ENCODE assay signal across 25 cellular contexts in the genomic region with DNA sequence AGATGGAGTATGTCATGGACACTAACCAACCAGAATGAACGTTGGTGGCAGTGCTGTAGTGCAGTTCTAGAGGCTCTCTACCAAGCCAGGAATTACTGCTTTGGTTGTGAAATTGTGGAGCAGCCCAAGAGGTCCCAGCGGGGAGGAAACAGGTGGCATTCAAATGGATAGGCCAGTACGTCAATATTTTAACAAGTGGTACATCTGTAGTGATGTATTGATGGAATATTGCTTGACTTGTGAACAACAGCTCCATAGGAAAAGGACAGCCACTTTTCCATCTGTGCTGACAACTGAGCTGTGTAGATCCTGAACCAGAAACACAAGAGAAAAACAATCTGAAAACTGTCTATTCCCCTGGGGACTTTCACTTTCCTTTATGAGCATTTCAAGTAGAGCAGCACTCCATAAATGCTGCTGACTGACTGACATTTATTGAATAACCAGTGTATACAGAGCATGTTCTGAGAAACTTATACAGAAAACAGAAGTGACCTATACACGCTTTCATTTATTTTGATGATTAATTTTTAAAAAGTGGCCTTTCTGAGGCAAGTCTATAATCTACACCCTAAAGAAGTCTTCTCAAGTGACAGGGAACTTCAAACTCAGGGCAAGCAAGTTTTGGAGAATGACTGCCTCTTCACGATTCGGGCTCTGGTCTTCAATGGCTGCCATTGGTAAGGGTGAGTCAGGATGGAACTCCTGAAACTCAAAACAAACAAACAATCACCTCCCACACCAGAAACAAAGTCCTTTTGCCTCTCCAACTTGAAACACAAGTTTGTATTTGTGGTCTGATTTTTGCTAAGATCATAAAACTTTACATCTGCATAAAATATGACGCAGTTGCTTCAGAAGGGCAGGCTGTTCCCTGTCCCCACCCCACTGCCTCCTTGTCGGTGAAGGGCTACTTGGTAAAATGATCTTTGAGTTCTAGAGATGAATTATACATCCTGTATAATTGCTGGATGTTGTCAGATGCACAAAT.
DNase-seq lines count a peak whose midpoint lies in the region; FAIRE-seq and TF ChIP-seq lines count a peak whose summit lies in the region.
"Had no signal": no experiment of that assay in that cellular context is flagged by ENCODE, and none has a peak within 500 bp of the region (broad histone marks: within the 10 kb centered on the region; RNA-seq: fewer than 3 reads in every experiment).

No MANE protein-coding gene starts in this region.

- intact Hi-C loops in activated T-helper 1 cell treated with anti-CD3 and anti-CD28 coated beads, Interleukin-12 subunit alpha, Interleukin-12 subunit beta, Interleukin-2, Interleukin-4 antibody, amounts not matched to agents 30 ng/mL and 10 ng/mL and 1 ng/mL, durations not matched to agents 14 hours and 24 hours and 36 hours (cut with micrococcal nuclease): no loop called here

- peak overlapping the region in 5 of 11 experiments; percentile 15 to 70 (median 48); a peak in 8 of 22 replicates for H3K27ac ChIP-seq in BLaER1 treated with 17β-estradiol and CSF1 and Interleukin-3, amounts not matched to agents 10 nM and 100 nM
- no peak overlapping the region for H3K27ac ChIP-seq in caudate nucleus (ENCODE audit: low read depth, low read length)
- H3K27ac ChIP-seq: brain microvascular endothelial cell, coronary artery, heart right ventricle, left ventricle myocardium inferior, prostate gland, thyroid gland, VCaP had no signal

- TF ChIP-seq POLR2A in GM12891 (IDR thresholded peaks at IDR 0.05; ENCODE audit: low read depth, low read length): no peak

- TF ChIP-seq CTCF in GM13976 (IDR thresholded peaks at IDR 0.05; ENCODE audit: borderline replicate concordance, control extremely low read depth, extremely low read depth, insufficient read depth, missing control alignments): no peak

- peak overlapping the region; percentile 27 for H3K27ac Mint-ChIP-seq in activated T-helper 1 cell treated with anti-CD3 and anti-CD28 coated beads, Interleukin-12 subunit alpha, Interleukin-12 subunit beta, Interleukin-2, Interleukin-4 antibody, amounts not matched to agents 30 ng/mL and 10 ng/mL and 1 ng/mL, durations not matched to agents 14 hours and 24 hours and 36 hours
- H3K27ac Mint-ChIP-seq: CD4-positive, alpha-beta T cell had no signal

- peak overlapping the region in 1 of 11 experiments; percentile 23; a peak in 1 of 22 replicates for H3K9ac ChIP-seq in BLaER1 treated with 17β-estradiol and CSF1 and Interleukin-3, amounts not matched to agents 10 nM and 100 nM

- H3K9me3 ChIP-seq in BLaER1 treated with 17β-estradiol and CSF1 and Interleukin-3, amounts not matched to agents 10 nM and 100 nM (replicated peaks in 1 of 11): no peaks in the 10 kb centered on the region
- H3K9me3 ChIP-seq: heart right ventricle, left ventricle myocardium inferior, prostate gland, thyroid gland had no signal

- H3K4me1 Mint-ChIP-seq in activated T-helper 1 cell treated with anti-CD3 and anti-CD28 coated beads, Interleukin-12 subunit alpha, Interleukin-12 subunit beta, Interleukin-2, Interleukin-4 antibody, amounts not matched to agents 30 ng/mL and 10 ng/mL and 1 ng/mL, durations not matched to agents 14 hours and 24 hours and 36 hours (ENCODE audit: low read depth): no peaks in the 10 kb centered on the region
- H3K4me1 Mint-ChIP-seq: neural crest cell had no signal

- H3K4me2 ChIP-seq in BLaER1 treated with 17β-estradiol and CSF1 and Interleukin-3, amounts not matched to agents 10 nM and 100 nM: peak overlapping the region; percentile 3 to 69 (median 52); a peak in 20 of 22 replicates

- no peaks in the 10 kb centered on the region for H4K20me1 ChIP-seq in BLaER1 treated with 17β-estradiol and CSF1 and Interleukin-3, amounts not matched to agents 10 nM and 100 nM

- H3K27me3 Mint-ChIP-seq in activated T-helper 1 cell treated with anti-CD3 and anti-CD28 coated beads, Interleukin-12 subunit alpha, Interleukin-12 subunit beta, Interleukin-2, Interleukin-4 antibody, amounts not matched to agents 30 ng/mL and 10 ng/mL and 1 ng/mL, durations not matched to agents 14 hours and 24 hours and 36 hours (ENCODE audit: insufficient read depth): no peaks in the 10 kb centered on the region
- H3K27me3 Mint-ChIP-seq: CD4-positive, alpha-beta T cell had no signal

- FAIRE-seq in GM12891 (lab: Jason Lieb, UNC): no peak
- FAIRE-seq: K562 had no signal

- H3K4me1 ChIP-seq in BLaER1 treated with 17β-estradiol and CSF1 and Interleukin-3, amounts not matched to agents 10 nM and 100 nM: peaks cover 10 to 62% (median 43%) of the 10 kb centered on the region in 10 experiments; a peak in 18 of 20 replicates
- H3K4me1 ChIP-seq: prostate gland, thyroid gland had no signal

- H3K4me3 Mint-ChIP-seq in activated T-helper 1 cell treated with anti-CD3 and anti-CD28 coated beads, Interleukin-12 subunit alpha, Interleukin-12 subunit beta, Interleukin-2, Interleukin-4 antibody, amounts not matched to agents 30 ng/mL and 10 ng/mL and 1 ng/mL, durations not matched to agents 14 hours and 24 hours and 36 hours: no peak overlapping the region
- H3K4me3 Mint-ChIP-seq: CD4-positive, alpha-beta T cell; neural crest cell had no signal

- H3K27me3 ChIP-seq in BLaER1 treated with 17β-estradiol and CSF1 and Interleukin-3, amounts not matched to agents 10 nM and 100 nM: no peaks in the 10 kb centered on the region
- H3K27me3 ChIP-seq: brain microvascular endothelial cell, heart right ventricle, thyroid gland had no signal

- peak; percentile 20 for DNase-seq in GM13976 (ENCODE audit: low spot score)
- peak; percentile 59 to 68 for DNase-seq in NCI-H187 (lab: John Stamatoyannopoulos, UW)
- no peak for DNase-seq in activated T-helper 1 cell treated with anti-CD3 and anti-CD28 coated beads, Interleukin-12 subunit alpha, Interleukin-12 subunit beta, Interleukin-2, Interleukin-4 antibody, amounts not matched to agents 30 ng/mL and 10 ng/mL and 1 ng/mL, durations not matched to agents 14 hours and 24 hours and 36 hours (ENCODE audit: low spot score)
- no peak for DNase-seq in putamen (ENCODE audit: low spot score)
- no peak for DNase-seq in stimulated activated CD4-positive, alpha-beta T cell treated with anti-CD3 and anti-CD28 coated beads, Interleukin-2, amount 100 ng/mL, for 48 hours
- no peak for DNase-seq in GM12891 (ENCODE audit: insufficient read length, low spot score)
- no peak for DNase-seq in caudate nucleus (lab: John Stamatoyannopoulos, UW)
- DNase-seq: activated CD4-positive, alpha-beta T cell treated with anti-CD3 and anti-CD28 coated beads, Interleukin-2, amount 50 U/mL, for 1 hour; activated CD8-positive, alpha-beta memory T cell treated with anti-CD3 and anti-CD28 coated beads, Interleukin-2, amount 50 U/mL, for 4 hours; activated gamma-delta T cell; brain microvascular endothelial cell; CD4-positive, alpha-beta T cell; heart right ventricle; left ventricle myocardium inferior; MV-4-11; stimulated activated CD4-positive, alpha-beta T cell treated with anti-CD3 and anti-CD28 coated beads, Interleukin-1b, Interleukin-23, amount 100 ng/mL, for 48 hours; stimulated activated naive CD4-positive, alpha-beta T cell treated with Interleukin-2 at 50 U/mL for 16 hours; T-helper 2 cell; thyroid gland had no signal

- no peaks in the 10 kb centered on the region for H3K36me3 Mint-ChIP-seq in activated T-helper 1 cell treated with anti-CD3 and anti-CD28 coated beads, Interleukin-12 subunit alpha, Interleukin-12 subunit beta, Interleukin-2, Interleukin-4 antibody, amounts not matched to agents 30 ng/mL and 10 ng/mL and 1 ng/mL, durations not matched to agents 14 hours and 24 hours and 36 hours (ENCODE audit: low read depth)

- H3K36me3 ChIP-seq in BLaER1 treated with 17β-estradiol and CSF1 and Interleukin-3, amounts not matched to agents 10 nM and 100 nM: no peaks in the 10 kb centered on the region
- H3K36me3 ChIP-seq: brain microvascular endothelial cell, left ventricle myocardium inferior, prostate gland, thyroid gland had no signal

- in situ Hi-C loops in GM13976 (cut with MboI; ENCODE audit: low sequenced_read_pairs, unreplicated experiment): no loop called here

- no peaks in the 10 kb centered on the region for H3K9me3 Mint-ChIP-seq in activated T-helper 1 cell treated with anti-CD3 and anti-CD28 coated beads, Interleukin-12 subunit alpha, Interleukin-12 subunit beta, Interleukin-2, Interleukin-4 antibody, amounts not matched to agents 30 ng/mL and 10 ng/mL and 1 ng/mL, durations not matched to agents 14 hours and 24 hours and 36 hours
- H3K9me3 Mint-ChIP-seq: CD4-positive, alpha-beta T cell; neural crest cell had no signal

- H3K4me3 ChIP-seq in BLaER1 treated with 17β-estradiol and CSF1 and Interleukin-3, amounts not matched to agents 10 nM and 100 nM: no peak overlapping the region
- H3K4me3 ChIP-seq: coronary artery, heart right ventricle, K562, left ventricle myocardium inferior, prostate gland, thyroid gland had no signal

TF ChIP-seq in GM12891, 5 proteins besides CTCF, POLR2A, EP300 and RAD21:
- TF ChIP-seq POU2F2 (IDR thresholded peaks at IDR 0.05; ENCODE audit: low read depth, low read length) (no peak), POLR2AphosphoS5 (IDR thresholded peaks at IDR 0.05; ENCODE audit: low read depth, low read length) (no peak), SPI1 (IDR thresholded peaks at IDR 0.05; ENCODE audit: low read depth, low read length) (no peak), PAX5 (IDR thresholded peaks at IDR 0.05; ENCODE audit: insufficient read depth, low read length, severe bottlenecking) (no peak)

Comparison
In these comparisons a context has a peak if more than half of its experiments do, and no peak if none do; other contexts are left out.
1. DNase-seq: peak in GM13976 (single experiment) and NCI-H187 (2 of 2); none in activated T-helper 1 cell treated with anti-CD3 and anti-CD28 coated beads, Interleukin-12 subunit alpha, Interleukin-12 subunit beta, Interleukin-2, Interleukin-4 antibody, amounts not matched to agents 30 ng/mL and 10 ng/mL and 1 ng/mL, durations not matched to agents 14 hours and 24 hours and 36 hours (single experiment), putamen (single experiment), stimulated activated CD4-positive, alpha-beta T cell treated with anti-CD3 and anti-CD28 coated beads, Interleukin-2, amount 100 ng/mL, for 48 hours (0 of 2), GM12891 (single experiment) and caudate nucleus (0 of 61).